ENCODE assay signal across 10 cellular contexts in genomic region chr5:842402-843221, GRCh38. TPM values are rescaled to one million over a fixed set of nuclear protein-coding genes. Genes with fewer than 3 reads are reported as not detected.
DNase-seq lines count a peak whose midpoint lies in the region; ATAC-seq and TF ChIP-seq lines count a peak whose summit lies in the region.
"Not testable (repeated sequence)": the region's sequence is repeated elsewhere in the genome, so short reads cannot be mapped to it uniquely, and the experiment has no call there.
"Had no signal": no experiment of that assay in that cellular context is flagged by ENCODE, and none has a peak within 500 bp of the region (broad histone marks: within the 10 kb centered on the region; RNA-seq: fewer than 3 reads in every experiment).

No MANE protein-coding gene starts in this region.

- CTCF ChIA-PET in naive thymus-derived CD4-positive, alpha-beta T cell (lab: Charles Lee) = not testable (repeated sequence)

- H3K4me3 ChIP-seq in BLaER1; WERI-Rb-1 (ENCODE audit: low read depth, low read length); naive thymus-derived CD4-positive, alpha-beta T cell (ENCODE audit: low read length); psoas muscle; upper lobe of left lung: not testable (repeated sequence)

- not testable (repeated sequence) for H3K27me3 Mint-ChIP-seq in activated T-cell treated with anti-CD3 and anti-CD28 coated beads, Interleukin-2, amount 50 U/mL, for 4 hours (ENCODE audit: low read depth); chondrocyte (ENCODE audit: low read depth); naive thymus-derived CD4-positive, alpha-beta T cell

- not testable (repeated sequence) for TF ChIP-seq CTCF in WERI-Rb-1 (IDR thresholded peaks at IDR 0.05; ENCODE audit: low read depth, low read length); chondrocyte (IDR thresholded peaks at IDR 0.05); psoas muscle (IDR thresholded peaks at IDR 0.05); upper lobe of left lung (IDR thresholded peaks at IDR 0.05)

- intact Hi-C loops in naive thymus-derived CD4-positive, alpha-beta T cell (cut with micrococcal nuclease) = loop anchor here in 1 of 2 donors (5.0 kb wide), 1 partner anchor 85 kb away; no protein-coding TSS in a partner anchor
- intact Hi-C loops in psoas muscle (cut with DNase I) = loop anchor here in 1 of 2 donors (10.0 kb wide), 1 partner anchor 78 kb away; no protein-coding TSS in a partner anchor

- not testable (repeated sequence) for ATAC-seq in activated T-cell treated with anti-CD3 and anti-CD28 coated beads, Interleukin-2, amount 50 U/mL, for 4 hours; left lobe of liver; psoas muscle; upper lobe of left lung (ENCODE audit: low FRiP score in 2 of 2)
- ATAC-seq in naive thymus-derived CD4-positive, alpha-beta T cell = peak; percentile 21

- H3K4me1 ChIP-seq in BLaER1 = peaks cover 29% of the 10 kb centered on the region
- not testable (repeated sequence) for H3K4me1 ChIP-seq in naive thymus-derived CD4-positive, alpha-beta T cell (ENCODE audit: control insufficient read depth in 2 of 2, insufficient read depth in 2 of 2, low read length in 2 of 2); psoas muscle; upper lobe of left lung

- H3K9me3 ChIP-seq in BLaER1; WERI-Rb-1 (ENCODE audit: severe bottlenecking); naive thymus-derived CD4-positive, alpha-beta T cell (ENCODE audit: control insufficient read depth in 2 of 3, low read length in 3 of 3); psoas muscle; upper lobe of left lung: not testable (repeated sequence)

- H3K4me1 Mint-ChIP-seq in activated T-cell treated with anti-CD3 and anti-CD28 coated beads, Interleukin-2, amount 50 U/mL, for 4 hours (ENCODE audit: low read depth); chondrocyte (ENCODE audit: low read depth); naive thymus-derived CD4-positive, alpha-beta T cell: not testable (repeated sequence)

- not testable (repeated sequence) for H3K9me3 Mint-ChIP-seq in activated T-cell treated with anti-CD3 and anti-CD28 coated beads, Interleukin-2, amount 50 U/mL, for 4 hours; chondrocyte (ENCODE audit: low read depth); naive thymus-derived CD4-positive, alpha-beta T cell

- 77 to 84% (median 82%) methylated on average over 25 to 29 of the region's 32 CpGs for WGBS in psoas muscle, 3 donors
- WGBS in upper lobe of left lung, 2 donors = 88 to 92% methylated on average over 10 to 29 of the region's 32 CpGs

- H3K4me2 ChIP-seq in BLaER1 = 0 out of 2 replicates have a peak overlapping the region, but pooled peaks have one; percentile 12

- H3K27me3 ChIP-seq in BLaER1; WERI-Rb-1 (ENCODE audit: insufficient read depth, low read depth, severe bottlenecking); naive thymus-derived CD4-positive, alpha-beta T cell (ENCODE audit: control insufficient read depth in 2 of 2, insufficient read depth in 2 of 2, low read length in 2 of 2); psoas muscle (ENCODE audit: insufficient read depth in 3 of 3, low read length in 2 of 3); upper lobe of left lung: not testable (repeated sequence)

- not testable (repeated sequence) for H3K27ac ChIP-seq in BLaER1; WERI-Rb-1; naive thymus-derived CD4-positive, alpha-beta T cell (ENCODE audit: low read depth, low read length); psoas muscle; upper lobe of left lung

- not testable (repeated sequence) for H3K36me3 ChIP-seq in BLaER1; WERI-Rb-1; naive thymus-derived CD4-positive, alpha-beta T cell (ENCODE audit: control insufficient read depth in 2 of 3, insufficient read depth in 3 of 3, low read length in 3 of 3); psoas muscle (ENCODE audit: insufficient read depth in 1 of 2, low read depth in 1 of 2); upper lobe of left lung

- not testable (repeated sequence) for H3K36me3 Mint-ChIP-seq in activated T-cell treated with anti-CD3 and anti-CD28 coated beads, Interleukin-2, amount 50 U/mL, for 4 hours (ENCODE audit: insufficient read depth); chondrocyte (ENCODE audit: low read depth); naive thymus-derived CD4-positive, alpha-beta T cell

- DNase-seq in WERI-Rb-1 (peak; percentile 10), chondrocyte (ENCODE audit: low spot score) (peak; percentile 93), left lobe of liver (ENCODE audit: low spot score) (peak; percentile 47), psoas muscle (peak; percentile 17 to 36), upper lobe of left lung (peak; percentile 21 to 79)
- peak; percentile 4 for DNase-seq in activated T-cell treated with anti-CD3 and anti-CD28 coated beads, Interleukin-2, amount 50 U/mL, for 4 hours
- peak in 2 of 9 donors; percentile 6 to 19 for DNase-seq in naive thymus-derived CD4-positive, alpha-beta T cell

- TF ChIP-seq POLR2A in upper lobe of left lung (IDR thresholded peaks at IDR 0.05) = not testable (repeated sequence)

- not testable (repeated sequence) for H3K9ac ChIP-seq in BLaER1

- POLR2A ChIA-PET in naive thymus-derived CD4-positive, alpha-beta T cell (lab: Charles Lee) = not testable (repeated sequence)

- H3K27ac Mint-ChIP-seq in chondrocyte (ENCODE audit: unreplicated experiment); naive thymus-derived CD4-positive, alpha-beta T cell: not testable (repeated sequence)

- not testable (repeated sequence) for H4K20me1 ChIP-seq in BLaER1

- not testable (repeated sequence) for TF ChIP-seq EP300 in upper lobe of left lung (IDR thresholded peaks at IDR 0.05)

- H3K4me3 Mint-ChIP-seq in activated T-cell treated with anti-CD3 and anti-CD28 coated beads, Interleukin-2, amount 50 U/mL, for 4 hours; chondrocyte (ENCODE audit: unreplicated experiment); naive thymus-derived CD4-positive, alpha-beta T cell: not testable (repeated sequence)

RNA-seq across cellular contexts. Expression of gene ZDHHC11, which starts 8.2 kb away (rescaled TPM):
- 1 to 10 TPM; 6.0 to 7.0 (median 6.2) TPM for total RNA-seq in activated T-cell treated with anti-CD3 and anti-CD28 coated beads, Interleukin-2, amount 50 U/mL, for 4 hours
- total RNA-seq in chondrocyte (1.9 to 4.7 TPM (median 2.3 TPM) in 3 replicates), left lobe of liver (19.1 TPM), psoas muscle (1 to 10 TPM; 1.6 to 9.4 (median 2.8) TPM), upper lobe of left lung (10 to 100 TPM; 18.9 to 64.6 (median 27.5) TPM)
- total RNA-seq in naive thymus-derived CD4-positive, alpha-beta T cell = 10 to 100 TPM in 2 of 5 experiments, 1 to 10 TPM in 3; 7.1 to 22.1 (median 9.6) TPM
- polyA plus RNA-seq in naive thymus-derived CD4-positive, alpha-beta T cell = under 1 TPM in 1 of 2 donors, not detected in 1; 0.20 TPM
- polyA plus RNA-seq in psoas muscle = 1 to 10 TPM in 1 of 3 donors, under 1 TPM in 2; 0.44 to 6.7 (median 0.51) TPM

RNA-seq across cellular contexts. Expression of gene BRD9, which starts 50.0 kb away (rescaled TPM):
- 10 to 100 TPM; 60.9 to 67.7 (median 64.6) TPM for total RNA-seq in activated T-cell treated with anti-CD3 and anti-CD28 coated beads, Interleukin-2, amount 50 U/mL, for 4 hours
- 26.5 to 30.4 TPM (median 30.1 TPM) in 3 replicates for total RNA-seq in chondrocyte
- total RNA-seq in left lobe of liver = 19.0 TPM
- 10 to 100 TPM; 63.2 to 93.2 (median 82.2) TPM for total RNA-seq in naive thymus-derived CD4-positive, alpha-beta T cell
- polyA plus RNA-seq in naive thymus-derived CD4-positive, alpha-beta T cell = 10 to 100 TPM; 10.6 to 17.6 TPM
- total RNA-seq in psoas muscle = 10 to 100 TPM; 21.3 to 28.0 (median 22.3) TPM
- polyA plus RNA-seq in psoas muscle = 10 to 100 TPM; 18.7 to 26.6 (median 24.8) TPM
- 100 to 1,000 TPM in 1 of 6 donors, 10 to 100 TPM in 5; 37.5 to 160 (median 42.3) TPM for total RNA-seq in upper lobe of left lung

RNA-seq across cellular contexts. Expression of gene TRIP13, which starts 50.1 kb away (rescaled TPM):
- total RNA-seq in activated T-cell treated with anti-CD3 and anti-CD28 coated beads, Interleukin-2, amount 50 U/mL, for 4 hours = 10 to 100 TPM; 11.2 to 21.5 (median 18.5) TPM
- 4.9 to 8.1 TPM (median 6.4 TPM) in 3 replicates for total RNA-seq in chondrocyte
- total RNA-seq in left lobe of liver = 1.0 TPM
- 10 to 100 TPM in 1 of 5 experiments, under 1 TPM in 3, not detected in 1; 0.39 to 23.5 (median 0.57) TPM for total RNA-seq in naive thymus-derived CD4-positive, alpha-beta T cell
- under 1 TPM; 0.52 to 0.63 TPM for polyA plus RNA-seq in naive thymus-derived CD4-positive, alpha-beta T cell
- total RNA-seq in psoas muscle = under 1 TPM; 0.39 to 0.89 (median 0.76) TPM
- 1 to 10 TPM in 1 of 3 donors, under 1 TPM in 2; 0.44 to 2.9 (median 0.83) TPM for polyA plus RNA-seq in psoas muscle
- total RNA-seq in upper lobe of left lung = 1 to 10 TPM; 1.0 to 2.1 (median 1.5) TPM

RNA-seq across cellular contexts. Expression of gene ZDHHC11B, which starts 58.1 kb away (rescaled TPM):
- under 1 TPM; 0.21 to 0.66 (median 0.30) TPM for total RNA-seq in activated T-cell treated with anti-CD3 and anti-CD28 coated beads, Interleukin-2, amount 50 U/mL, for 4 hours
- 0.17 TPM in 1 of 3 replicates, not detected in the others for total RNA-seq in chondrocyte
- total RNA-seq in left lobe of liver = 6.1 TPM
- total RNA-seq in naive thymus-derived CD4-positive, alpha-beta T cell = 1 to 10 TPM in 3 of 5 experiments, under 1 TPM in 1, not detected in 1; 0.81 to 5.5 (median 1.4) TPM
- polyA plus RNA-seq in naive thymus-derived CD4-positive, alpha-beta T cell = under 1 TPM in 1 of 2 donors, not detected in 1; 0.13 TPM
- 1 to 10 TPM in 3 of 4 donors, under 1 TPM in 1; 0.99 to 7.4 (median 2.8) TPM for total RNA-seq in psoas muscle
- polyA plus RNA-seq in psoas muscle = 1 to 10 TPM in 1 of 3 donors, under 1 TPM in 2; 0.38 to 1.3 (median 0.55) TPM
- 10 to 100 TPM in 4 of 6 donors, 1 to 10 TPM in 2; 7.4 to 40.8 (median 13.1) TPM for total RNA-seq in upper lobe of left lung
- total RNA-seq: LHCN-M2 had no signal
- polyA plus RNA-seq: AG04450 had no signal
